In the genomic region with DNA sequence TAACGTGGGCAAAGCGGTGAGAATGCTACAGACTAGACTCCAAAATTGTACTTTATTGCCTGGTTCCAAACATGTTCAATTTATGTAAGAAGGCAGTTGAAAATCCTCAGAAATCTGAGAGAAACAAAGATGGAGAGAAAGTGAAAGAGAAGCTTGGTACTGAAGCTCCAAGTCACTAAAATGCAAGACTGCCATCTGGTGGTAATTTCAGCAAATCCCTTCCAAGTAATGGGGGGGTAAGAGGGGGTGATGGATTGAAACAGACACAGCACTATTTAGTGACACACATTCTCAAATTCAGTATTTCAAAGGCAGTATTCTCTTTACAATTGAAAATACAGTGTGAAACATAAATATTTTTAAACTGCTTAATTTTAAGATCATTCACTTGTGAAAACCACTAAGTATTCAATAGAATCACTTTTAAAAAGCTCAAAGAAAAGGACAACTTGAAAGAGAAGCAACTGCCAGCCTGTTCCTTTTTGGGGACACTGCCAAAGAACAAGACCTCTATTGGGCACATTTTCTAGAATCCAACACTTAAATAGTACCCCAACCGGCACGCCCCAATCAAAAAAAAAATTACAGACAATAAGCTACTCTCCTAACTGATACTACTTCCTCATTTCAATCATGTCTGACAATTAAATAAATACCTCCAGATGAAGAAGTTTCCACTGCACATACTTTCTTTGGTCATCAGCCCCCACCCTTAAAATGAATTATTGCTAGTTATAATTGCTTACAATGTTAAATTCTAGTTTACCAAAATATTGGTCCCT, we compare ENCODE assay signal across 1 cellular context.
TF ChIP-seq lines count a peak whose summit lies in the region.

No MANE protein-coding gene starts in this region.

TF ChIP-seq in GM23338, 12 proteins besides CTCF, POLR2A, EP300 and RAD21 (continued from another document):
- TF ChIP-seq, protein P1, sequence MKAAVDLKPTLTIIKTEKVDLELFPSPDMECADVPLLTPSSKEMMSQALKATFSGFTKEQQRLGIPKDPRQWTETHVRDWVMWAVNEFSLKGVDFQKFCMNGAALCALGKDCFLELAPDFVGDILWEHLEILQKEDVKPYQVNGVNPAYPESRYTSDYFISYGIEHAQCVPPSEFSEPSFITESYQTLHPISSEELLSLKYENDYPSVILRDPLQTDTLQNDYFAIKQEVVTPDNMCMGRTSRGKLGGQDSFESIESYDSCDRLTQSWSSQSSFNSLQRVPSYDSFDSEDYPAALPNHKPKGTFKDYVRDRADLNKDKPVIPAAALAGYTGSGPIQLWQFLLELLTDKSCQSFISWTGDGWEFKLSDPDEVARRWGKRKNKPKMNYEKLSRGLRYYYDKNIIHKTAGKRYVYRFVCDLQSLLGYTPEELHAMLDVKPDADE (IDR thresholded peaks at IDR 0.05): no peak
- TF ChIP-seq NANOG (IDR thresholded peaks at IDR 0.05; ENCODE audit: borderline replicate concordance): no peak
- TF ChIP-seq ZNF331 (CRISPR knock-in tag; IDR thresholded peaks at IDR 0.05; ENCODE audit: low read depth): no peak
- TF ChIP-seq ZNF114 (CRISPR knock-in tag; IDR thresholded peaks at IDR 0.05): no peak
- TF ChIP-seq EZH2 (IDR thresholded peaks at IDR 0.05; ENCODE audit: low read depth, unreplicated experiment): no peak
- TF ChIP-seq POLR2AphosphoS5 (IDR thresholded peaks at IDR 0.05; ENCODE audit: low read depth): no peak
- no peak for TF ChIP-seq CREB1 (CRISPR knock-in tag; IDR thresholded peaks at IDR 0.05; ENCODE audit: low read depth)
- TF ChIP-seq, protein P2, sequence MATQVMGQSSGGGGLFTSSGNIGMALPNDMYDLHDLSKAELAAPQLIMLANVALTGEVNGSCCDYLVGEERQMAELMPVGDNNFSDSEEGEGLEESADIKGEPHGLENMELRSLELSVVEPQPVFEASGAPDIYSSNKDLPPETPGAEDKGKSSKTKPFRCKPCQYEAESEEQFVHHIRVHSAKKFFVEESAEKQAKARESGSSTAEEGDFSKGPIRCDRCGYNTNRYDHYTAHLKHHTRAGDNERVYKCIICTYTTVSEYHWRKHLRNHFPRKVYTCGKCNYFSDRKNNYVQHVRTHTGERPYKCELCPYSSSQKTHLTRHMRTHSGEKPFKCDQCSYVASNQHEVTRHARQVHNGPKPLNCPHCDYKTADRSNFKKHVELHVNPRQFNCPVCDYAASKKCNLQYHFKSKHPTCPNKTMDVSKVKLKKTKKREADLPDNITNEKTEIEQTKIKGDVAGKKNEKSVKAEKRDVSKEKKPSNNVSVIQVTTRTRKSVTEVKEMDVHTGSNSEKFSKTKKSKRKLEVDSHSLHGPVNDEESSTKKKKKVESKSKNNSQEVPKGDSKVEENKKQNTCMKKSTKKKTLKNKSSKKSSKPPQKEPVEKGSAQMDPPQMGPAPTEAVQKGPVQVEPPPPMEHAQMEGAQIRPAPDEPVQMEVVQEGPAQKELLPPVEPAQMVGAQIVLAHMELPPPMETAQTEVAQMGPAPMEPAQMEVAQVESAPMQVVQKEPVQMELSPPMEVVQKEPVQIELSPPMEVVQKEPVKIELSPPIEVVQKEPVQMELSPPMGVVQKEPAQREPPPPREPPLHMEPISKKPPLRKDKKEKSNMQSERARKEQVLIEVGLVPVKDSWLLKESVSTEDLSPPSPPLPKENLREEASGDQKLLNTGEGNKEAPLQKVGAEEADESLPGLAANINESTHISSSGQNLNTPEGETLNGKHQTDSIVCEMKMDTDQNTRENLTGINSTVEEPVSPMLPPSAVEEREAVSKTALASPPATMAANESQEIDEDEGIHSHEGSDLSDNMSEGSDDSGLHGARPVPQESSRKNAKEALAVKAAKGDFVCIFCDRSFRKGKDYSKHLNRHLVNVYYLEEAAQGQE (IDR thresholded peaks at IDR 0.05; ENCODE audit: unreplicated experiment): no peak
